In the genomic region with DNA sequence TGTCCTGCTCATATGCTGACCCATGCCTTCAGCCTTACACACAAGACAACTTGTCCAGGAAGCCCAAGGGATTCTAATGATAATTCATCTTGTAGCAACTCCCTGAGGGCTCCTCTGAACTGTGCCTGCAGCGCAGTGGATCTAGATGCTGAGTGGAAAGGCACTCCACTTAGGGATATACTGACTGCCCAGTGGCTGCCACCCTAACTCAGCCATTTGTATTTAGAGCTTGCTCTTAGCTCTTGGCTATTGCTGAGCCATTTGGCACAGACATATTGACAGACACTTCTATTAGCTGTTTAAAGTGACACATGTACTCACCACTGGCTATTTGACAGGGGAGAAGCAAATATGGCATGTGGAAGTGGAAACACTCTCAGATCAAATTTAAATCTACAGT, we compare ENCODE assay signal across 20 cellular contexts.
"Had no signal": no experiment of that assay in that cellular context is flagged by ENCODE, and none has a peak within 500 bp of the region (broad histone marks: within the 10 kb centered on the region; RNA-seq: fewer than 3 reads in every experiment).

No MANE protein-coding gene starts in this region.

- H3K9me3 ChIP-seq: SJSA1 had no signal

- H3K27ac ChIP-seq: RWPE1, SJSA1, SK-N-MC had no signal

- H3K27me3 ChIP-seq: MG63, SJSA1 had no signal

- H3K4me3 ChIP-seq: MG63, SJSA1, SK-N-MC had no signal

- ATAC-seq: Panc1, PC-3 had no signal

- H3K4me1 ChIP-seq: SJSA1 had no signal

- H3K36me3 ChIP-seq: MG63, SJSA1 had no signal

- DNase-seq: KBM-7, MG63, NCI-H1105, NCI-H1417, NCI-H1436 treated with DMSO at 0.1 percent for 48 hours, NCI-H1694, NCI-H187 treated with DMSO at 0.1 percent for 48 hours, NCI-H2029 treated with DMSO at 0.1 percent for 48 hours, NCI-H2171 treated with DMSO at 0.1 percent for 48 hours, NCI-H345, NCI-H446 treated with DMSO at 0.1 percent for 48 hours, NCI-H510A treated with DMSO at 0.1 percent for 48 hours, NCI-H526, NCI-H82, PC-3, SIG-M5 had no signal
